Comparison of ENCODE assay signal across 9 cellular contexts in the genomic region with DNA sequence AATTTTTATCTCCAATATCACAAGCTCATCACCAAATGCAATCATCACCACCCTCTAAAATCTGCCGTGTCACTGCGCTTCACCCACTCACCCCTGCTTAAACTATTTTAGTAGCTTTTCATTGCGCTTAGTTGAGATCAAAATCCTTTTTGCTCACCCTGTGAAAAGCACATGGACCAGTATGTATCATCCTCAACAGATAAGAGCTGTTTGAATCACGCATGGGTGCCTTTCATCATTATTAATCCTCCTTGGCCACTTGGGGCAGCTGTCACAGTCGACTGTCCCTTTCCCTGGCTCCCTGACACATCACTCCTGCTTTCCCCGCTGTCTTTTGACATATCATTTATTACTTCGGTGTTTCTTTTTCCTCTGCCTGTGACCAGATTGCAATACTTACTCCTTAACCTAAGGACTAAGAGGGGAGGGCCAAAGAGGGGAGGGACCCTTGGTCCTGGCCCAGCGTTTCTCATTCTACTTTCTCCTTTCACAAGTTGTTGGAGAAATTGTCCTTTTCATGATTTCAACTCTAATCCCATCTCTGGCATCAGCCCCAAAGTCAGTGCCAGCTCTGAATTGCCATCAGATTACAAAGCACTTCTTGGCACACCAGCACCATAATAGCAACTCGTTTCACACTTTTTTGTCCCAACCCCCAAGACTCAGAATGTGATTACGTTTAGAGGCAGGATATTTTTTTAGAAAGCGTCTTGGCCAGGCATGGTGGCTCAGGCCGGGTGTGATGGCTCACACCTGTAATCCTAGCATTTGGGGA.
DNase-seq lines count a peak whose midpoint lies in the region; ATAC-seq lines count a peak whose summit lies in the region.
"Had no signal": no experiment of that assay in that cellular context is flagged by ENCODE, and none has a peak within 500 bp of the region (broad histone marks: within the 10 kb centered on the region; RNA-seq: fewer than 3 reads in every experiment).

No MANE protein-coding gene starts in this region.

- H3K4me3 Mint-ChIP-seq in activated naive CD4-positive, alpha-beta T cell treated with anti-CD3 and anti-CD28 coated beads, Interleukin-2, amount 50 U/mL, for 24 hours: no peak overlapping the region
- H3K4me3 Mint-ChIP-seq in stimulated activated naive B cell treated with anti-CD40 and anti-IgM and Interleukin-4, amounts not matched to agents 10 μg/mL and 1 μg/mL and 100 μg/mL, for 72 hours: no peak overlapping the region
- H3K4me3 Mint-ChIP-seq: central memory CD8-positive, alpha-beta T cell had no signal

- no peaks in the 10 kb centered on the region for H3K36me3 Mint-ChIP-seq in activated naive CD4-positive, alpha-beta T cell treated with anti-CD3 and anti-CD28 coated beads, Interleukin-2, amount 50 U/mL, for 24 hours
- no peaks in the 10 kb centered on the region for H3K36me3 Mint-ChIP-seq in stimulated activated naive B cell treated with anti-CD40 and anti-IgM and Interleukin-4, amounts not matched to agents 10 μg/mL and 1 μg/mL and 100 μg/mL, for 72 hours

- no peaks in the 10 kb centered on the region for H3K9me3 Mint-ChIP-seq in activated naive CD4-positive, alpha-beta T cell treated with anti-CD3 and anti-CD28 coated beads, Interleukin-2, amount 50 U/mL, for 24 hours
- H3K9me3 Mint-ChIP-seq in stimulated activated naive B cell treated with anti-CD40 and anti-IgM and Interleukin-4, amounts not matched to agents 10 μg/mL and 1 μg/mL and 100 μg/mL, for 72 hours: no peaks in the 10 kb centered on the region
- H3K9me3 Mint-ChIP-seq: central memory CD8-positive, alpha-beta T cell had no signal

- ATAC-seq in stimulated activated naive B cell treated with anti-CD40 and anti-IgM and Interleukin-4, amounts not matched to agents 10 μg/mL and 1 μg/mL and 100 μg/mL, for 72 hours (replicated peaks): peak; percentile 22 to 36
- ATAC-seq in GM21737 (IDR thresholded peaks at IDR 0.05; ENCODE audit: unreplicated experiment): no peak
- no peak for ATAC-seq in HG03045 (IDR thresholded peaks at IDR 0.05; ENCODE audit: unreplicated experiment)

- H3K27ac Mint-ChIP-seq in activated naive CD4-positive, alpha-beta T cell treated with anti-CD3 and anti-CD28 coated beads, Interleukin-2, amount 50 U/mL, for 24 hours: peak overlapping the region; percentile 6
- H3K27ac Mint-ChIP-seq in stimulated activated naive B cell treated with anti-CD40 and anti-IgM and Interleukin-4, amounts not matched to agents 10 μg/mL and 1 μg/mL and 100 μg/mL, for 72 hours: no peak overlapping the region

- H3K27me3 Mint-ChIP-seq in activated naive CD4-positive, alpha-beta T cell treated with anti-CD3 and anti-CD28 coated beads, Interleukin-2, amount 50 U/mL, for 24 hours: no peaks in the 10 kb centered on the region
- H3K27me3 Mint-ChIP-seq in stimulated activated naive B cell treated with anti-CD40 and anti-IgM and Interleukin-4, amounts not matched to agents 10 μg/mL and 1 μg/mL and 100 μg/mL, for 72 hours: peaks cover 11 to 28% of the 10 kb centered on the region in 2 donors

- peaks cover 14% of the 10 kb centered on the region for H3K4me1 Mint-ChIP-seq in activated naive CD4-positive, alpha-beta T cell treated with anti-CD3 and anti-CD28 coated beads, Interleukin-2, amount 50 U/mL, for 24 hours
- peaks cover 7% of the 10 kb centered on the region in 2 donors for H3K4me1 Mint-ChIP-seq in stimulated activated naive B cell treated with anti-CD40 and anti-IgM and Interleukin-4, amounts not matched to agents 10 μg/mL and 1 μg/mL and 100 μg/mL, for 72 hours
- H3K4me1 Mint-ChIP-seq: central memory CD8-positive, alpha-beta T cell had no signal

- DNase-seq in activated naive CD4-positive, alpha-beta T cell treated with Interleukin-2 at 50 U/mL for 16 hours: no peak
- DNase-seq in RKO (ENCODE audit: low spot score) (peak; percentile 74), fibroblast of gingiva (ENCODE audit: low read depth) (peak; percentile 27), EL (no peak)
- DNase-seq in stimulated activated naive B cell treated with anti-CD40 and anti-IgM and Interleukin-4, amounts not matched to agents 10 μg/mL and 1 μg/mL and 100 μg/mL, for 72 hours: no peak

Comparison
In these comparisons a context has a peak if more than half of its experiments do, and no peak if none do; other contexts are left out.
1. DNase-seq: peak in RKO (single experiment) and fibroblast of gingiva (single experiment); none in activated naive CD4-positive, alpha-beta T cell treated with Interleukin-2 at 50 U/mL for 16 hours (single experiment), stimulated activated naive B cell treated with anti-CD40 and anti-IgM and Interleukin-4, amounts not matched to agents 10 μg/mL and 1 μg/mL and 100 μg/mL, for 72 hours (single experiment) and EL (single experiment).
2. ATAC-seq: peak in stimulated activated naive B cell treated with anti-CD40 and anti-IgM and Interleukin-4, amounts not matched to agents 10 μg/mL and 1 μg/mL and 100 μg/mL, for 72 hours (2 of 2); none in GM21737 (single experiment) and HG03045 (single experiment).